In genomic region chr11:638616-639323, GRCh38 we compare ENCODE assay signal across 18 cellular contexts. TPM values are rescaled to one million over a fixed set of nuclear protein-coding genes. Genes with fewer than 3 reads are reported as not detected.
DNase-seq lines count a peak whose midpoint lies in the region; ATAC-seq and TF ChIP-seq lines count a peak whose summit lies in the region.
"Had no signal": no experiment of that assay in that cellular context is flagged by ENCODE, and none has a peak within 500 bp of the region (broad histone marks: within the 10 kb centered on the region; RNA-seq: fewer than 3 reads in every experiment).

No MANE protein-coding gene starts in this region.

- TF ChIP-seq EP300 in transverse colon (IDR thresholded peaks at IDR 0.05; ENCODE audit: low read depth), result no peak

- peaks cover 11% of the 10 kb centered on the region for H3K4me1 Mint-ChIP-seq in central memory CD8-positive, alpha-beta T cell
- H3K4me1 Mint-ChIP-seq in CD14-positive monocyte, result peaks cover 11% of the 10 kb centered on the region

- H3K27me3 Mint-ChIP-seq in central memory CD8-positive, alpha-beta T cell, result peaks cover 18% of the 10 kb centered on the region
- H3K27me3 Mint-ChIP-seq in CD14-positive monocyte (ENCODE audit: low read depth in 3 of 3), result peaks cover 47 to 63% (median 51%) of the 10 kb centered on the region in 3 donors

- no peak overlapping the region for H3K4ac ChIP-seq in mesendoderm (ENCODE audit: low read depth, low read length)

- TF ChIP-seq CTCF in 22Rv1 (IDR thresholded peaks at IDR 0.05) (no peak), transverse colon (IDR thresholded peaks at IDR 0.05) (no peak), CD14-positive monocyte (IDR thresholded peaks at IDR 0.05) (no peak)

- no peaks in the 10 kb centered on the region for H3K9me3 ChIP-seq in GM23248 (ENCODE audit: low read depth)
- H3K9me3 ChIP-seq in transverse colon, result no peaks in the 10 kb centered on the region

- H3K36me3 Mint-ChIP-seq in central memory CD8-positive, alpha-beta T cell (ENCODE audit: insufficient read depth), result peaks cover 12% of the 10 kb centered on the region
- H3K36me3 Mint-ChIP-seq in CD14-positive monocyte, result peaks cover 21 to 29% of the 10 kb centered on the region in 2 donors
- H3K36me3 Mint-ChIP-seq: CD4-positive, CD25-positive, alpha-beta regulatory T cell had no signal

- peaks cover 10% of the 10 kb centered on the region; the same call in 1 of the 2 replicates for H3F3A ChIP-seq in GM23248 (ENCODE audit: insufficient read depth)

- H3K4me2 ChIP-seq in GM23248 (ENCODE audit: unreplicated experiment) (no peak overlapping the region), mesendoderm (ENCODE audit: low read length) (peak overlapping the region; percentile 13)
- H3K4me2 ChIP-seq: PC-9 had no signal

- no peaks in the 10 kb centered on the region for H3K9me3 Mint-ChIP-seq in central memory CD8-positive, alpha-beta T cell
- peaks cover 4 to 20% (median 10%) of the 10 kb centered on the region in 7 donors for H3K9me3 Mint-ChIP-seq in CD14-positive monocyte
- H3K9me3 Mint-ChIP-seq: activated CD4-positive, alpha-beta memory T cell treated with anti-CD3 and anti-CD28 coated beads for 36 hours; activated naive CD8-positive, alpha-beta T cell treated with anti-CD3 and anti-CD28 coated beads, Interleukin-2, amount 10 ng/mL, durations not matched to agents 7 days and 5 days; CD4-positive, CD25-positive, alpha-beta regulatory T cell had no signal

- H3K18ac ChIP-seq in mesendoderm (ENCODE audit: low read length), result no peak overlapping the region

- H4K5ac ChIP-seq in mesendoderm (ENCODE audit: low read length), result no peak overlapping the region

- no peak overlapping the region for H3K23ac ChIP-seq in mesendoderm (ENCODE audit: low read length)

- H3K79me1 ChIP-seq in mesendoderm (ENCODE audit: low read length), result no peaks in the 10 kb centered on the region

- no peak for TF ChIP-seq POLR2A in transverse colon (IDR thresholded peaks at IDR 0.05)

- in situ Hi-C loops in GM23248 (cut with MboI) (no loop called here), transverse colon (cut with MboI; ENCODE audit: low pct_ligation_motif_present in 1 of 4, low pct_unique_long_range_greater_than_20kb in 1 of 4, low sequenced_read_pairs in 3 of 4) (no loop called here)

- H3K27me3 ChIP-seq in GM23248 (replicated peaks; ENCODE audit: insufficient read depth) (peaks cover 15% of the 10 kb centered on the region; the same call in 1 of the 2 replicates), mesendoderm (ENCODE audit: insufficient read depth, low read length, poor library complexity) (peaks cover 20% of the 10 kb centered on the region), transverse colon (peaks cover 46% of the 10 kb centered on the region)

- peak overlapping the region; percentile 56 for H3K56ac ChIP-seq in mesendoderm (ENCODE audit: low read length)

- ATAC-seq in central memory CD8-positive, alpha-beta T cell (replicated peaks; ENCODE audit: extremely low read depth, poor library complexity, severe bottlenecking), result no peak
- ATAC-seq in GM21515 (IDR thresholded peaks at IDR 0.05; ENCODE audit: unreplicated experiment), result no peak
- ATAC-seq: foreskin keratinocyte had no signal

- no peaks in the 10 kb centered on the region for H4K20me1 ChIP-seq in GM23248 (ENCODE audit: insufficient read depth)

- H3K27ac Mint-ChIP-seq in central memory CD8-positive, alpha-beta T cell (ENCODE audit: low read depth), result no peak overlapping the region
- peak overlapping the region in 1 of 7 donors; percentile 65 for H3K27ac Mint-ChIP-seq in CD14-positive monocyte
- H3K27ac Mint-ChIP-seq: activated CD4-positive, alpha-beta memory T cell treated with anti-CD3 and anti-CD28 coated beads for 36 hours; activated naive CD8-positive, alpha-beta T cell treated with anti-CD3 and anti-CD28 coated beads, Interleukin-2, amount 10 ng/mL, durations not matched to agents 7 days and 5 days had no signal

- H2BK120ac ChIP-seq in mesendoderm (ENCODE audit: low read depth, low read length), result no peak overlapping the region

- no peak overlapping the region for H4K8ac ChIP-seq in mesendoderm (ENCODE audit: low read depth, low read length)

- H2BK5ac ChIP-seq in mesendoderm (ENCODE audit: low read length), result no peak overlapping the region

- peak overlapping the region; percentile 16 for H3K4me3 Mint-ChIP-seq in central memory CD8-positive, alpha-beta T cell
- H3K4me3 Mint-ChIP-seq in CD14-positive monocyte, result peak overlapping the region in 1 of 2 donors; percentile 77
- H3K4me3 Mint-ChIP-seq: activated CD4-positive, alpha-beta memory T cell treated with anti-CD3 and anti-CD28 coated beads for 36 hours; activated naive CD8-positive, alpha-beta T cell treated with anti-CD3 and anti-CD28 coated beads, Interleukin-2, amount 10 ng/mL, durations not matched to agents 7 days and 5 days had no signal

- H3K79me2 ChIP-seq in GM23248 (ENCODE audit: insufficient read depth) (no peaks in the 10 kb centered on the region), mesendoderm (ENCODE audit: control insufficient read depth, insufficient read depth, low read length) (no peaks in the 10 kb centered on the region)

- H3K9ac ChIP-seq in GM23248, result no peak overlapping the region
- no peak overlapping the region for H3K9ac ChIP-seq in mesendoderm (ENCODE audit: low read length)

- 32% methylated on average over 26 to 27 of the region's 27 CpGs for WGBS in GM23248 (ENCODE audit: low coverage in 1 of 2, low lambda C conversion rate in 2 of 2, missing lambda C conversion rate in 2 of 2), 2 experiments
- no CpG with 5 or more reads among the region's 27 CpGs for WGBS in mesendoderm (ENCODE audit: extremely low coverage, insufficient coverage, low lambda C conversion rate)
- WGBS in transverse colon (ENCODE audit: low coverage in 1 of 2), 2 donors, result 68 to 73% methylated on average over 11 to 27 of the region's 27 CpGs

- no peaks in the 10 kb centered on the region for H3K9me2 ChIP-seq in GM23248 (ENCODE audit: insufficient read depth)

- peaks cover 7% of the 10 kb centered on the region for H3K4me1 ChIP-seq in GM23248 (ENCODE audit: insufficient read depth)
- no peaks in the 10 kb centered on the region for H3K4me1 ChIP-seq in mesendoderm (ENCODE audit: control insufficient read depth, low read depth, low read length)
- peaks cover 5 to 21% (median 11%) of the 10 kb centered on the region in 4 donors for H3K4me1 ChIP-seq in transverse colon
- H3K4me1 ChIP-seq: foreskin keratinocyte had no signal

- H3K4me3 ChIP-seq in GM23248 (no peak overlapping the region), mesendoderm (ENCODE audit: low read length) (no peak overlapping the region), transverse colon (no peak overlapping the region)
- H3K4me3 ChIP-seq: PC-9 had no signal

- intact Hi-C loops in transverse colon (cut with DNase I; ENCODE audit: low total_unique reads) (no loop called here), CD14-positive monocyte (cut with micrococcal nuclease) (no loop called here)

- H2AK5ac ChIP-seq in mesendoderm (ENCODE audit: low read length), result no peak overlapping the region

- H3K36me3 ChIP-seq in GM23248 (ENCODE audit: low read depth) (no peaks in the 10 kb centered on the region), mesendoderm (ENCODE audit: control insufficient read depth, insufficient read depth, low read length) (no peaks in the 10 kb centered on the region), transverse colon (no peaks in the 10 kb centered on the region)

- H3K27ac ChIP-seq in 22Rv1 (peak overlapping the region; percentile 12; the same call in 1 of the 2 replicates), GM23248 (no peak overlapping the region), mesendoderm (ENCODE audit: low read depth, low read length) (no peak overlapping the region), transverse colon (no peak overlapping the region)
- H3K27ac ChIP-seq: foreskin keratinocyte, PC-9 had no signal

- DNase-seq in GM23248 (peak; percentile 39), mesendoderm (peak; percentile 69), AG08395 (ENCODE audit: low spot score) (no peak), transverse colon (no peak), CD14-positive monocyte (ENCODE audit: low spot score) (no peak)
- DNase-seq in central memory CD8-positive, alpha-beta T cell (ENCODE audit: low spot score in 2 of 2), result no peak
- DNase-seq: activated CD4-positive, alpha-beta memory T cell treated with anti-CD3 and anti-CD28 coated beads for 36 hours; activated naive CD8-positive, alpha-beta T cell treated with anti-CD3 and anti-CD28 coated beads, Interleukin-2, amount 10 ng/mL, durations not matched to agents 7 days and 5 days; CD4-positive, CD25-positive, alpha-beta regulatory T cell; foreskin keratinocyte; GDM1; NCI-H1105; PC-9; stimulated activated CD4-positive, alpha-beta T cell treated with anti-CD3 and anti-CD28 coated beads, Interleukin-2, amount 100 ng/mL, for 24 hours; T-helper 2 cell had no signal

- H2AFZ ChIP-seq in GM23248, result no peak overlapping the region
- H2AFZ ChIP-seq: PC-9 had no signal

- no peak overlapping the region for H2BK15ac ChIP-seq in mesendoderm (replicated peaks; ENCODE audit: low read depth)

RNA-seq across cellular contexts. Expression of gene DRD4, which starts 1.7 kb away (rescaled TPM):
- not detected in 2 replicates for total RNA-seq in GM23248 (2014; rRNA removed; shearing (Covaris generic))
- not detected in 2 replicates for polyA plus RNA-seq in GM23248 (2016; fragmentation: Nextera tagmentation; extraction: Ambion mirVana)
- 0.10 TPM for polyA plus RNA-seq in mesendoderm (2013, experiment 1 of 2)
- polyA plus RNA-seq in mesendoderm (2013, experiment 2 of 2), result 0.18 TPM
- not detected for total RNA-seq in transverse colon
- not detected for polyA plus RNA-seq in CD14-positive monocyte
- total RNA-seq: CD4-positive, CD25-positive, alpha-beta regulatory T cell; foreskin keratinocyte had no signal
- polyA plus RNA-seq: CD4-positive, CD25-positive, alpha-beta regulatory T cell had no signal

RNA-seq across cellular contexts. Expression of gene SCT, which starts 11.8 kb away (rescaled TPM):
- not detected in 2 replicates for total RNA-seq in GM23248 (2014; rRNA removed; shearing (Covaris generic))
- polyA plus RNA-seq in GM23248 (2016; fragmentation: Nextera tagmentation; extraction: Ambion mirVana), result not detected in 2 replicates
- polyA plus RNA-seq in mesendoderm (2013, experiment 1 of 2), result 2.4 TPM
- polyA plus RNA-seq in mesendoderm (2013, experiment 2 of 2), result 1.7 TPM
- not detected for total RNA-seq in transverse colon
- polyA plus RNA-seq in CD14-positive monocyte, result not detected
- total RNA-seq: activated CD4-positive, alpha-beta memory T cell treated with anti-CD3 and anti-CD28 coated beads for 36 hours; activated naive CD8-positive, alpha-beta T cell treated with anti-CD3 and anti-CD28 coated beads, Interleukin-2, amount 10 ng/mL, durations not matched to agents 7 days and 5 days; CD4-positive, CD25-positive, alpha-beta regulatory T cell; foreskin keratinocyte; lower leg skin; PC-9 had no signal
- polyA plus RNA-seq: CD4-positive, CD25-positive, alpha-beta regulatory T cell; foreskin keratinocyte had no signal

RNA-seq across cellular contexts. Expression of gene CDHR5, which starts 14.0 kb away (rescaled TPM):
- total RNA-seq in GM23248 (2014; rRNA removed; shearing (Covaris generic)), result not detected in 2 replicates
- not detected in 2 replicates for polyA plus RNA-seq in GM23248 (2016; fragmentation: Nextera tagmentation; extraction: Ambion mirVana)
- 0.01 TPM for polyA plus RNA-seq in mesendoderm (2013, experiment 1 of 2)
- polyA plus RNA-seq in mesendoderm (2013, experiment 2 of 2), result 0.01 TPM
- 1,000 to 10,000 TPM in 1 of 4 donors, 100 to 1,000 TPM in 3; 256 to 1,063 (median 597) TPM for total RNA-seq in transverse colon
- polyA plus RNA-seq in CD14-positive monocyte, result under 1 TPM; 0.18 TPM
- total RNA-seq: activated CD4-positive, alpha-beta memory T cell treated with anti-CD3 and anti-CD28 coated beads for 36 hours; activated naive CD8-positive, alpha-beta T cell treated with anti-CD3 and anti-CD28 coated beads, Interleukin-2, amount 10 ng/mL, durations not matched to agents 7 days and 5 days; CD4-positive, CD25-positive, alpha-beta regulatory T cell; foreskin keratinocyte; lower leg skin; PC-9 had no signal
- polyA plus RNA-seq: CD4-positive, CD25-positive, alpha-beta regulatory T cell; foreskin keratinocyte had no signal

RNA-seq across cellular contexts. Expression of gene IRF7, which starts 23.0 kb away (rescaled TPM):
- 3.7 and 11.8 TPM in 2 replicates for total RNA-seq in GM23248 (2014; rRNA removed; shearing (Covaris generic))
- polyA plus RNA-seq in GM23248 (2016; fragmentation: Nextera tagmentation; extraction: Ambion mirVana), result 4.7 and 5.1 TPM in 2 replicates
- polyA plus RNA-seq in mesendoderm (2013, experiment 1 of 2), result 4.0 TPM
- 3.8 TPM for polyA plus RNA-seq in mesendoderm (2013, experiment 2 of 2)
- 100 to 1,000 TPM in 1 of 4 donors, 10 to 100 TPM in 3; 40.4 to 122 (median 49.9) TPM for total RNA-seq in transverse colon
- polyA plus RNA-seq in CD14-positive monocyte, result 10 to 100 TPM; 38.6 to 42.9 TPM

RNA-seq across cellular contexts. Expression of gene DEAF1, which starts 56.3 kb away (rescaled TPM):
- 31.6 and 38.5 TPM in 2 replicates for total RNA-seq in GM23248 (2014; rRNA removed; shearing (Covaris generic))
- polyA plus RNA-seq in GM23248 (2016; fragmentation: Nextera tagmentation; extraction: Ambion mirVana) (31.7 and 35.0 TPM in 2 replicates), CD14-positive monocyte (10 to 100 TPM; 18.0 to 22.2 TPM)
- 14.8 TPM for polyA plus RNA-seq in mesendoderm (2013, experiment 1 of 2)
- 14.9 TPM for polyA plus RNA-seq in mesendoderm (2013, experiment 2 of 2)
- total RNA-seq in transverse colon, result 10 to 100 TPM; 24.4 to 84.5 (median 34.0) TPM

Comparison
In these comparisons a context has a peak if more than half of its experiments do, and no peak if none do; other contexts are left out.
1. DNase-seq: peak in GM23248 (single experiment) and mesendoderm (single experiment); none in central memory CD8-positive, alpha-beta T cell (0 of 2), AG08395 (single experiment), transverse colon (single experiment) and CD14-positive monocyte (single experiment).
2. RNA of gene CDHR5, which starts 14.0 kb away (total RNA-seq): 256 to 1,063 TPM in transverse colon; not detected in GM23248; every median in the first group is over 100 times any median in the second.